ENCODE assay signal across 17 cellular contexts in genomic region chr3:140180603-140181002, GRCh38.
A peak's percentile ranks its signal among the peaks of the same experiment; 100 is the strongest.
DNase-seq lines count a peak whose midpoint lies in the region; ATAC-seq, FAIRE-seq and TF ChIP-seq lines count a peak whose summit lies in the region.
"Had no signal": no experiment of that assay in that cellular context is flagged by ENCODE, and none has a peak within 500 bp of the region (broad histone marks: within the 10 kb centered on the region; RNA-seq: fewer than 3 reads in every experiment).

No MANE protein-coding gene starts in this region.

- FAIRE-seq in frontal cortex (lab: Jason Lieb, UNC), result no peak

- no peaks in the 10 kb centered on the region for H3K27me3 ChIP-seq in foreskin keratinocyte
- H3K27me3 ChIP-seq in CD4-positive, alpha-beta T cell (ENCODE audit: control insufficient read depth, insufficient read depth, low read length), result no peaks in the 10 kb centered on the region
- H3K27me3 ChIP-seq: BLaER1 had no signal

- no peaks in the 10 kb centered on the region for H3K27me3 Mint-ChIP-seq in CD4-positive, alpha-beta T cell

- CTCF ChIA-PET in RWPE1 (lab: Yijun Ruan, JAX), result interaction anchor here (0.6 kb wide), 1 partner anchor 942 kb away, joined by 3 read pairs; no protein-coding TSS in a partner anchor
- CTCF ChIA-PET in CD4-positive, alpha-beta T cell (lab: Charles Lee), result no interaction called here

- TF ChIP-seq CTCF in RWPE1 (conservative IDR thresholded peaks at IDR 0.05; ENCODE audit: low read depth), result no peak
- TF ChIP-seq CTCF in foreskin keratinocyte (conservative IDR thresholded peaks at IDR 0.05), result no peak
- TF ChIP-seq CTCF in CD4-positive, alpha-beta T cell (IDR thresholded peaks at IDR 0.05), result no peak

- H3K27ac ChIP-seq in RWPE1 (no peak overlapping the region), foreskin keratinocyte (no peak overlapping the region)
- no peak overlapping the region for H3K27ac ChIP-seq in CD4-positive, alpha-beta T cell (ENCODE audit: low read depth, low read length)
- H3K27ac ChIP-seq: BLaER1, thoracic aorta had no signal

- no peaks in the 10 kb centered on the region for H3K36me3 Mint-ChIP-seq in CD4-positive, alpha-beta T cell (ENCODE audit: low read depth)

- DNase-seq in NCI-H1694 (lab: John Stamatoyannopoulos, UW) (peak; percentile 65), RWPE1 (ENCODE audit: low spot score) (peak; percentile 43), foreskin keratinocyte (peak; percentile 30 to 70), NOMO-1 treated with dmso at 0.1 percent for 144 hours (lab: John Stamatoyannopoulos, UW; ENCODE audit: unreplicated experiment) (no peak), frontal cortex (ENCODE audit: low spot score in 2 of 2) (no peak)
- DNase-seq in stimulated activated CD4-positive, alpha-beta T cell treated with anti-CD3 and anti-CD28 coated beads, Interleukin-2, amount 100 ng/mL, for 24 hours, result no peak
- DNase-seq in CD4-positive, alpha-beta T cell, result no peak
- DNase-seq: activated CD8-positive, alpha-beta memory T cell treated with anti-CD3 and anti-CD28 coated beads for 24 hours; cerebellar nuclear complex; DND-41; stimulated activated CD4-positive, alpha-beta T cell treated with anti-CD3 and anti-CD28 coated beads, Interleukin-4, amount 100 ng/mL, for 1 hour; T-helper 1 cell had no signal

- POLR2A ChIA-PET in RWPE1 (lab: Yijun Ruan, JAX; ENCODE audit: low non-redundant PET), result no interaction called here
- POLR2A ChIA-PET in CD4-positive, alpha-beta T cell (lab: Charles Lee), result no interaction called here

- peaks cover 4% of the 10 kb centered on the region for H3K4me1 ChIP-seq in foreskin keratinocyte
- H3K4me1 ChIP-seq: BLaER1 had no signal

- no peaks in the 10 kb centered on the region for H3K9me3 Mint-ChIP-seq in CD4-positive, alpha-beta T cell
- H3K9me3 Mint-ChIP-seq: activated T-helper 17 cell treated with anti-CD3 and anti-CD28 coated beads, Interleukin-2, amount 50 U/mL, for 72 hours had no signal

- intact Hi-C loops in CD4-positive, alpha-beta T cell (cut with DNase I, micrococcal nuclease), result no loop called here

- H3K4me1 Mint-ChIP-seq in CD4-positive, alpha-beta T cell (ENCODE audit: low read depth), result no peaks in the 10 kb centered on the region
- H3K4me1 Mint-ChIP-seq: activated T-helper 17 cell treated with anti-CD3 and anti-CD28 coated beads, Interleukin-2, amount 50 U/mL, for 72 hours had no signal

- no peak overlapping the region for H3K4me3 Mint-ChIP-seq in CD4-positive, alpha-beta T cell
- H3K4me3 Mint-ChIP-seq: activated T-helper 17 cell treated with anti-CD3 and anti-CD28 coated beads, Interleukin-2, amount 50 U/mL, for 72 hours had no signal

- ATAC-seq in GM19035 (IDR thresholded peaks at IDR 0.05; ENCODE audit: unreplicated experiment) (peak; percentile 20), foreskin keratinocyte (peak; percentile 85)
- no peak for ATAC-seq in CD4-positive, alpha-beta T cell (ENCODE audit: poor library complexity)
- ATAC-seq: activated T-helper 17 cell treated with anti-CD3 and anti-CD28 coated beads, Interleukin-2, amount 50 U/mL, for 72 hours; sciatic nerve had no signal

- no peaks in the 10 kb centered on the region for H3K9me3 ChIP-seq in CD4-positive, alpha-beta T cell (ENCODE audit: control insufficient read depth, low read length)
- H3K9me3 ChIP-seq: BLaER1, thoracic aorta had no signal

- H3K27ac Mint-ChIP-seq in CD4-positive, alpha-beta T cell, result no peak overlapping the region
- H3K27ac Mint-ChIP-seq: activated T-helper 17 cell treated with anti-CD3 and anti-CD28 coated beads, Interleukin-2, amount 50 U/mL, for 72 hours had no signal

Comparison
In these comparisons a context has a peak if more than half of its experiments do, and no peak if none do; other contexts are left out.
1. DNase-seq: peak in NCI-H1694 (single experiment), RWPE1 (single experiment) and foreskin keratinocyte (2 of 2); none in NOMO-1 treated with dmso at 0.1 percent for 144 hours (single experiment), stimulated activated CD4-positive, alpha-beta T cell treated with anti-CD3 and anti-CD28 coated beads, Interleukin-2, amount 100 ng/mL, for 24 hours (0 of 2), frontal cortex (0 of 2) and CD4-positive, alpha-beta T cell (0 of 10).